In the genomic region with DNA sequence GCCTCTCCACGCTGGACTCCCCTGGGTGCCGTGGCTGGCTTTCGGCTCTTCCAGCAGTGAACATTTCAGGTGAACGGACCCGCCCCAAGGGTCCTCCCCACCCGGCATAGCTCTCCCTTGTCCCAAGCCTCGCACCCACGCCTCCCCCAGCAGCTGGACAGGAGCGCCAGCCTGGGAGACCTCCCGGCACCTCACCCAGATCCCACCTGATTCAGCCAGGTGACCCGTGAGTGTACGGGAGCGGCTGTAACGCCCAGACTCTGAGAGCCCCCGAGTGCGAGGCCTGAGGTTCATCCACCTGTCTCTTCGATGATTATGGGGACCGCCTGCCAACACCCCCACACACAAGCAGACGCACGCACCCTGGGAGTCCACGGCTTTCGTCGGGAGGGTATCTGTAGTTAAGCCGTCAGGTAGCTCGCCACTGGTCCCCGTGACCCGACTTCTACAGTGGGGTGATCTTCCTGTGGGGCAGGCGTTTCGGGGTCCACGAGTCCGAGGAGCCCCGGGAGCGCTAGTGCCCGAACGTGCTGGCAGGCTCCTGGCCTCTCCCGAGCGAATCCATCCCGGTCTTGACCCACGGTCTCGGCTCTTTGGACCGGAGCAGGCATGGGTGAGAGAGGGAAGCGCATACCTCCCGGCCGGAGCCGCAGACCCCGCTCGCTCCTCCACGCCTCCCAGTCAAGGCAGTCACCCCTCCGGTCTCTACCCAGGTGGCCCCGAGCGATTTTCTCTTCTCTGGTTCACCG, we compare ENCODE assay signal across 8 cellular contexts. TPM values are rescaled to one million over a fixed set of nuclear protein-coding genes. Genes with fewer than 3 reads are reported as not detected.
DNase-seq lines count a peak whose midpoint lies in the region; ATAC-seq, FAIRE-seq and TF ChIP-seq lines count a peak whose summit lies in the region.

No MANE protein-coding gene starts in this region.

- no peak for FAIRE-seq in GM12878 (lab: Jason Lieb, UNC)

- RAD21 ChIA-PET in GM12878 (lab: Charles Lee; ENCODE audit: unreplicated experiment): interaction anchor here (0.7 to 6.9 kb wide), 7 partner anchors 9 to 71 kb away, joined by 3 to 72 read pairs (median 6); partner anchors contain the start of genes TRIM41, TRIM52 and TRIM7

- in situ Hi-C loops in GM12878 (cut with MboI): loop anchor here (10.0 kb wide), 1 partner anchor 65 kb away; no protein-coding TSS in a partner anchor

- WGBS in GM12878 (ENCODE audit: insufficient coverage, insufficient replicate concordance, low lambda C conversion rate, missing lambda C conversion rate): 2% methylated on average over 43 of the region's 52 CpGs
- WGBS in mesenchymal stem cell: 3% methylated on average over 52 of the region's 52 CpGs
- WGBS in tibial nerve, 2 donors: 0 to 1% methylated on average over 34 to 48 of the region's 52 CpGs

- H3K4me3 ChIP-seq in AG10803 (ENCODE audit: low read length) (peak overlapping the region; percentile 87), MG63 (peak overlapping the region; percentile 87), GM12878 (peak overlapping the region; percentile 95), mesenchymal stem cell (ENCODE audit: insufficient read depth in 1 of 2, low read depth in 1 of 2, low read length in 2 of 2) (peak overlapping the region; percentile 63 to 94), tibial nerve (peak overlapping the region; percentile 66 to 78 (median 72))

- H2AFZ ChIP-seq in GM12878 (ENCODE audit: control insufficient read depth, low read depth, low read length): peak overlapping the region; percentile 94
- H2AFZ ChIP-seq in mesenchymal stem cell (ENCODE audit: low read depth, low read length): no peak overlapping the region

- peaks cover 5% of the 10 kb centered on the region for H3K79me1 ChIP-seq in mesenchymal stem cell (replicated peaks; ENCODE audit: low read length, poor library complexity, severe bottlenecking)

- no peak overlapping the region for H2BK12ac ChIP-seq in mesenchymal stem cell (ENCODE audit: low read length in 2 of 2)

- no peak overlapping the region for H2BK120ac ChIP-seq in mesenchymal stem cell (ENCODE audit: low read depth, low read length)

- BruUV-seq in GM12878 (replicated peaks; lab: Mats Ljungman, UMichigan): no TSS peak

- H3K27me3 ChIP-seq in MG63 (no peaks in the 10 kb centered on the region), GM12878 (replicated peaks in 1 of 2; ENCODE audit: control insufficient read depth in 2 of 2, insufficient read depth in 2 of 2, low read length in 1 of 2) (no peaks in the 10 kb centered on the region), mesenchymal stem cell (ENCODE audit: control insufficient read depth in 1 of 2, insufficient read depth in 1 of 2, low read length in 2 of 2) (no peaks in the 10 kb centered on the region), tibial nerve (no peaks in the 10 kb centered on the region)

- no peak overlapping the region for H3K18ac ChIP-seq in mesenchymal stem cell (ENCODE audit: low read depth in 1 of 2, low read length in 2 of 2)

- H2BK15ac ChIP-seq in mesenchymal stem cell (ENCODE audit: low read depth, poor library complexity, severe bottlenecking): no peak overlapping the region

- TF ChIP-seq RAD21 in GM12878 (IDR thresholded peaks at IDR 0.05; ENCODE audit: insufficient read depth, low read depth, low read length): no peak

- H2BK5ac ChIP-seq in mesenchymal stem cell (ENCODE audit: low read depth, low read length, poor library complexity, severe bottlenecking): no peak overlapping the region

- DNase-seq in AG10803 (ENCODE audit: low read depth): no peak
- peak; percentile 28 for DNase-seq in MG63
- DNase-seq in GM12878 (ENCODE audit: low read depth, low spot score): no peak
- DNase-seq in mesenchymal stem cell: peak; percentile 31
- DNase-seq in tibial nerve (ENCODE audit: low spot score in 2 of 2): no peak
- DNase-seq in GM10248 (ENCODE audit: extremely low spot score): no peak
- no peak for DNase-seq in NCI-H748 (lab: John Stamatoyannopoulos, UW; ENCODE audit: unreplicated experiment)

- H3K4me1 ChIP-seq in GM12878 (ENCODE audit: control insufficient read depth, insufficient read depth, low read length) (peaks cover 6% of the 10 kb centered on the region), mesenchymal stem cell (ENCODE audit: control insufficient read depth, insufficient read depth, low read depth, low read length) (peaks cover 21% of the 10 kb centered on the region), tibial nerve (peaks cover 0 to 36% (median 4%) of the 10 kb centered on the region in 4 donors)

- H3K14ac ChIP-seq in mesenchymal stem cell (ENCODE audit: low read length in 2 of 2): peak overlapping the region in 1 of 2 experiments; percentile 14

- H4K91ac ChIP-seq in mesenchymal stem cell (ENCODE audit: low read length): no peak overlapping the region

- H3K79me2 ChIP-seq in GM12878 (ENCODE audit: control insufficient read depth, insufficient read depth, low read length): no peaks in the 10 kb centered on the region; the same call in 1 of the 2 replicates

- CTCF ChIA-PET in GM12878 (lab: Yijun Ruan, JAX) (interaction anchor here (0.7 to 7.6 kb wide), 13 partner anchors 9 to 387 kb away, joined by 3 to 96 read pairs (median 6); partner anchors contain the start of genes TRIM52 and TRIM7), GM10248 (lab: Yijun Ruan, JAX) (interaction anchor here (0.8 to 9.1 kb wide), 7 partner anchors 9 to 35 kb away, joined by 3 to 109 read pairs (median 3); partner anchors contain the start of gene TRIM7)

- H3K23ac ChIP-seq in mesenchymal stem cell (ENCODE audit: low read length in 2 of 2): no peak overlapping the region

- TF ChIP-seq CTCF in AG10803 (conservative IDR thresholded peaks at IDR 0.05; ENCODE audit: low read length): no peak
- peak in 1 of 3 experiments; percentile 0; a peak in 1 of 6 replicates for TF ChIP-seq CTCF in GM12878 (IDR thresholded peaks at IDR 0.05 in 2 of 3, conservative IDR thresholded peaks at IDR 0.05 in 1 of 3; ENCODE audit: control insufficient read depth in 2 of 3, extremely low read depth in 1 of 3, insufficient read depth in 1 of 3, low read depth in 3 of 3, low read length in 3 of 3)
- no peak for TF ChIP-seq CTCF in tibial nerve (IDR thresholded peaks at IDR 0.05)
- no peak for TF ChIP-seq CTCF in GM10248 (IDR thresholded peaks at IDR 0.05; ENCODE audit: control extremely low read depth, extremely low read depth, low read depth, missing control alignments)

- no peak overlapping the region for H2AK5ac ChIP-seq in mesenchymal stem cell (ENCODE audit: low read length, severe bottlenecking)

- no peaks in the 10 kb centered on the region for H4K20me1 ChIP-seq in GM12878 (ENCODE audit: control insufficient read depth, insufficient read depth)

- H3K9me3 ChIP-seq in MG63: no peaks in the 10 kb centered on the region
- no peaks in the 10 kb centered on the region for H3K9me3 ChIP-seq in GM12878 (replicated peaks; ENCODE audit: control insufficient read depth, insufficient read depth, low read length)
- no peaks in the 10 kb centered on the region for H3K9me3 ChIP-seq in mesenchymal stem cell (ENCODE audit: control insufficient read depth, low read length)
- H3K9me3 ChIP-seq in tibial nerve: no peaks in the 10 kb centered on the region

- 0 out of 2 replicates have a peak, but pooled peaks have one; percentile 7 for TF ChIP-seq POLR2A in GM12878 (IDR thresholded peaks at IDR 0.05; ENCODE audit: low read depth, low read length)
- no peak for TF ChIP-seq POLR2A in tibial nerve (IDR thresholded peaks at IDR 0.05)

- H3K4me2 ChIP-seq in GM12878 (ENCODE audit: control insufficient read depth, insufficient read depth) (peak overlapping the region; percentile 86), mesenchymal stem cell (ENCODE audit: low read length, poor library complexity, severe bottlenecking) (peak overlapping the region; percentile 99)

- intact Hi-C loops in GM12878 (cut with micrococcal nuclease; ENCODE audit: unreplicated experiment): loop anchor here (2.0 kb wide), 1 partner anchor 71 kb away; the partner anchor contains the start of gene TRIM52

- H3K9ac ChIP-seq in GM12878 (ENCODE audit: control insufficient read depth, insufficient read depth, low read length) (peak overlapping the region; percentile 77), mesenchymal stem cell (ENCODE audit: low read length) (peak overlapping the region; percentile 92)

- TF ChIP-seq EP300 in GM12878 (IDR thresholded peaks at IDR 0.05; ENCODE audit: borderline replicate concordance in 1 of 2, control insufficient read depth in 1 of 2, low read depth in 2 of 2, low read length in 2 of 2): no peak
- no peak for TF ChIP-seq EP300 in tibial nerve (IDR thresholded peaks at IDR 0.05)

- H3K36me3 ChIP-seq in MG63 (peaks cover 6% of the 10 kb centered on the region), GM12878 (ENCODE audit: control insufficient read depth in 2 of 2, insufficient read depth in 2 of 2, low read length in 1 of 2) (no peaks in the 10 kb centered on the region), mesenchymal stem cell (ENCODE audit: control insufficient read depth in 1 of 2, insufficient read depth in 2 of 2, low read depth in 1 of 2, low read length in 2 of 2) (peaks cover 0 to 9% of the 10 kb centered on the region in 2 experiments), tibial nerve (peaks cover 0 to 1% (median 0%) of the 10 kb centered on the region in 3 donors)

- ATAC-seq in GM12878: peak; percentile 2
- ATAC-seq in GM21447 (IDR thresholded peaks at IDR 0.05; ENCODE audit: unreplicated experiment): no peak

- no peak overlapping the region for H3K4ac ChIP-seq in mesenchymal stem cell (ENCODE audit: low read depth in 1 of 2, low read length in 2 of 2)

- H3K27ac ChIP-seq in GM12878 (ENCODE audit: control insufficient read depth, insufficient read depth) (peak overlapping the region; percentile 67), mesenchymal stem cell (ENCODE audit: low read length, poor library complexity, severe bottlenecking) (no peak overlapping the region), tibial nerve (peak overlapping the region; percentile 82 to 92 (median 90))

- H4K8ac ChIP-seq in mesenchymal stem cell (ENCODE audit: low read length): peak overlapping the region; percentile 5

- SMC1A ChIA-PET in GM12878 (lab: Charles Lee; ENCODE audit: uncharacterized antibody, unreplicated experiment): interaction anchor here (0.7 to 4.5 kb wide), 8 partner anchors 9 to 33 kb away, joined by 3 to 40 read pairs (median 6); partner anchors contain the start of genes TRIM41 and TRIM7

- POLR2A ChIA-PET in GM12878 (lab: Charles Lee): interaction anchor here (0.9 to 4.5 kb wide), 12 partner anchors 9 to 381 kb away, joined by 3 to 41 read pairs (median 9); partner anchors contain the start of genes RACK1, TRIM41 and TRIM7
- POLR2A ChIA-PET in GM10248 (lab: Yijun Ruan, JAX): interaction anchor here (0.7 to 2.2 kb wide), 3 partner anchors 17 to 65 kb away, joined by 3 to 8 read pairs (median 4); no protein-coding TSS in a partner anchor

RNA-seq across cellular contexts. Expression of gene TRIM7, which starts 14.9 kb away (rescaled TPM):
- 15.6 and 22.6 TPM in 2 replicates for total RNA-seq in MG63 (2014; rRNA removed; shearing (Covaris generic); ENCODE audit: low replicate concordance)
- total RNA-seq in GM12878 (2013; cell fraction: nucleolus; rRNA removed): 0.59 and 0.84 TPM in 2 replicates
- total RNA-seq in GM12878 (2014; rRNA removed) (0.54 and 1.1 TPM in 2 replicates), GM12878 (2014; rRNA removed; fragmentation: Illumina TruSeq; extraction: Trizol) (0.22 and 0.46 TPM in 2 replicates), GM12878 (2021) (0.38 and 0.96 TPM in 2 replicates), tibial nerve (10 to 100 TPM in 3 of 4 donors, 1 to 10 TPM in 1; 3.7 to 12.1 (median 10.6) TPM)
- polyA plus RNA-seq in GM12878 (2011; ENCODE audit: low read depth): 1.1 TPM
- polyA plus RNA-seq in GM12878 (2011; rRNA removed) (1.6 TPM in 2 replicates), GM12878 (2014; fragmentation: Illumina TruSeq; extraction: Trizol) (0.32 and 0.33 TPM in 2 replicates), GM12878 (2014; fragmentation: Nextera tagmentation; extraction: Ambion mirVana) (under 1 TPM; 0.02 to 0.20 TPM), GM12878 (2014; rRNA removed) (0.84 and 1.1 TPM in 2 replicates), GM12878 (2016; fragmentation: Nextera tagmentation; extraction: Ambion mirVana) (1 to 10 TPM in 1 of 2 experiments, under 1 TPM in 1; 0.44 to 1.3 TPM)
- polyA plus RNA-seq in GM12878 (2011; cell fraction: cytosol; rRNA removed): 0.97 and 1.0 TPM in 2 replicates
- polyA plus RNA-seq in GM12878 (2011; cell fraction: nucleus; rRNA removed): 2.2 and 2.4 TPM in 2 replicates
- polyA plus RNA-seq in GM12878 (2012): 0.87 and 1.7 TPM in 2 replicates
- 0.80 and 0.88 TPM in 2 replicates for polyA minus RNA-seq in GM12878 (2011; rRNA and poly(A)+ RNA removed)
- polyA minus RNA-seq in GM12878 (2011; cell fraction: cytosol; rRNA and poly(A)+ RNA removed): 0.83 and 1.1 TPM in 2 replicates
- polyA minus RNA-seq in GM12878 (2011; cell fraction: nucleus; rRNA and poly(A)+ RNA removed): 0.73 and 1.5 TPM in 2 replicates
- 1.8 TPM for polyA plus RNA-seq in mesenchymal stem cell (2013, experiment 1 of 2)
- polyA plus RNA-seq in mesenchymal stem cell (2013, experiment 2 of 2): 1.4 TPM

RNA-seq across cellular contexts. Expression of gene TRIM41, which starts 32.9 kb away (rescaled TPM):
- 31.9 and 43.0 TPM in 2 replicates for total RNA-seq in MG63 (2014; rRNA removed; shearing (Covaris generic); ENCODE audit: low replicate concordance)
- total RNA-seq in GM12878 (2013; cell fraction: nucleolus; rRNA removed): 30.1 and 34.3 TPM in 2 replicates
- total RNA-seq in GM12878 (2014; rRNA removed): 16.0 and 17.2 TPM in 2 replicates
- total RNA-seq in GM12878 (2014; rRNA removed; fragmentation: Illumina TruSeq; extraction: Trizol): 10.5 and 10.6 TPM in 2 replicates
- total RNA-seq in GM12878 (2021): 24.6 and 28.9 TPM in 2 replicates
- polyA plus RNA-seq in GM12878 (2011; ENCODE audit: low read depth): 11.5 TPM
- polyA plus RNA-seq in GM12878 (2011; rRNA removed): 14.8 and 17.7 TPM in 2 replicates
- polyA plus RNA-seq in GM12878 (2011; cell fraction: cytosol; rRNA removed): 16.4 and 21.9 TPM in 2 replicates
- polyA plus RNA-seq in GM12878 (2011; cell fraction: nucleus; rRNA removed): 173 and 195 TPM in 2 replicates
- polyA plus RNA-seq in GM12878 (2012): 21.7 and 28.2 TPM in 2 replicates
- 9.4 and 10.6 TPM in 2 replicates for polyA plus RNA-seq in GM12878 (2014; fragmentation: Illumina TruSeq; extraction: Trizol)
- polyA plus RNA-seq in GM12878 (2014; fragmentation: Nextera tagmentation; extraction: Ambion mirVana): 1 to 10 TPM; 1.0 to 3.2 TPM
- 21.5 and 24.4 TPM in 2 replicates for polyA plus RNA-seq in GM12878 (2014; rRNA removed)
- polyA plus RNA-seq in GM12878 (2016; fragmentation: Nextera tagmentation; extraction: Ambion mirVana): 1 to 10 TPM; 5.2 to 5.5 TPM
- polyA minus RNA-seq in GM12878 (2011; rRNA and poly(A)+ RNA removed): 8.6 and 10.9 TPM in 2 replicates
- polyA minus RNA-seq in GM12878 (2011; cell fraction: cytosol; rRNA and poly(A)+ RNA removed): 6.8 and 7.5 TPM in 2 replicates
- 16.0 and 24.7 TPM in 2 replicates for polyA minus RNA-seq in GM12878 (2011; cell fraction: nucleus; rRNA and poly(A)+ RNA removed)
- 19.1 TPM for polyA plus RNA-seq in mesenchymal stem cell (2013, experiment 1 of 2)
- polyA plus RNA-seq in mesenchymal stem cell (2013, experiment 2 of 2): 19.0 TPM
- 10 to 100 TPM; 17.9 to 25.7 (median 22.7) TPM for total RNA-seq in tibial nerve

RNA-seq across cellular contexts. Expression of gene OR2V2, which starts 42.8 kb away (rescaled TPM):
- total RNA-seq in MG63 (2014; rRNA removed; shearing (Covaris generic); ENCODE audit: low replicate concordance): not detected in 2 replicates
- total RNA-seq in GM12878 (2013; cell fraction: nucleolus; rRNA removed): 0.20 and 0.56 TPM in 2 replicates
- not detected in 2 replicates for total RNA-seq in GM12878 (2014; rRNA removed)
- not detected in 2 replicates for total RNA-seq in GM12878 (2014; rRNA removed; fragmentation: Illumina TruSeq; extraction: Trizol)
- total RNA-seq in GM12878 (2021): not detected in 2 replicates
- polyA plus RNA-seq in GM12878 (2011; ENCODE audit: low read depth): not detected
- 0.14 and 0.26 TPM in 2 replicates for polyA plus RNA-seq in GM12878 (2011; rRNA removed)
- polyA plus RNA-seq in GM12878 (2011; cell fraction: cytosol; rRNA removed): 0.09 and 0.13 TPM in 2 replicates
- polyA plus RNA-seq in GM12878 (2011; cell fraction: nucleus; rRNA removed): 0.22 and 0.25 TPM in 2 replicates
- polyA plus RNA-seq in GM12878 (2012): not detected in 2 replicates
- 0.11 TPM in 1 of 2 replicates, not detected in the other for polyA plus RNA-seq in GM12878 (2014; fragmentation: Illumina TruSeq; extraction: Trizol)
- not detected for polyA plus RNA-seq in GM12878 (2014; fragmentation: Nextera tagmentation; extraction: Ambion mirVana)
- not detected in 2 replicates for polyA plus RNA-seq in GM12878 (2014; rRNA removed)
- not detected for polyA plus RNA-seq in GM12878 (2016; fragmentation: Nextera tagmentation; extraction: Ambion mirVana)
- 0.05 and 0.88 TPM in 2 replicates for polyA minus RNA-seq in GM12878 (2011; rRNA and poly(A)+ RNA removed)
- polyA minus RNA-seq in GM12878 (2011; cell fraction: cytosol; rRNA and poly(A)+ RNA removed): not detected in 2 replicates
- 0.24 and 0.29 TPM in 2 replicates for polyA minus RNA-seq in GM12878 (2011; cell fraction: nucleus; rRNA and poly(A)+ RNA removed)
- polyA plus RNA-seq in mesenchymal stem cell (2013, experiment 1 of 2): not detected
- polyA plus RNA-seq in mesenchymal stem cell (2013, experiment 2 of 2): not detected
- total RNA-seq in tibial nerve: not detected

RNA-seq across cellular contexts. Expression of gene RACK1, which starts 53.6 kb away (rescaled TPM):
- total RNA-seq in MG63 (2014; rRNA removed; shearing (Covaris generic); ENCODE audit: low replicate concordance): 8,781 and 10,327 TPM in 2 replicates
- 1,060 and 1,082 TPM in 2 replicates for total RNA-seq in GM12878 (2013; cell fraction: nucleolus; rRNA removed)
- total RNA-seq in GM12878 (2014; rRNA removed) (6,385 and 6,584 TPM in 2 replicates), GM12878 (2014; rRNA removed; fragmentation: Illumina TruSeq; extraction: Trizol) (4,111 and 4,251 TPM in 2 replicates), GM12878 (2021) (2,742 and 2,873 TPM in 2 replicates), tibial nerve (1,000 to 10,000 TPM; 1,722 to 2,174 (median 1,870) TPM)
- 2,498 TPM for polyA plus RNA-seq in GM12878 (2011; ENCODE audit: low read depth)
- polyA plus RNA-seq in GM12878 (2011; rRNA removed) (2,058 and 4,963 TPM in 2 replicates), GM12878 (2014; fragmentation: Illumina TruSeq; extraction: Trizol) (2,869 and 4,083 TPM in 2 replicates), GM12878 (2014; fragmentation: Nextera tagmentation; extraction: Ambion mirVana) (1,000 to 10,000 TPM; 3,729 to 5,412 TPM), GM12878 (2014; rRNA removed) (5,813 and 5,897 TPM in 2 replicates), GM12878 (2016; fragmentation: Nextera tagmentation; extraction: Ambion mirVana) (1,000 to 10,000 TPM; 1,365 to 1,424 TPM)
- polyA plus RNA-seq in GM12878 (2011; cell fraction: cytosol; rRNA removed): 6,471 and 7,747 TPM in 2 replicates
- 2,792 and 3,345 TPM in 2 replicates for polyA plus RNA-seq in GM12878 (2011; cell fraction: nucleus; rRNA removed)
- 4,319 and 4,635 TPM in 2 replicates for polyA plus RNA-seq in GM12878 (2012)
- polyA minus RNA-seq in GM12878 (2011; rRNA and poly(A)+ RNA removed): 6,568 and 9,193 TPM in 2 replicates
- polyA minus RNA-seq in GM12878 (2011; cell fraction: cytosol; rRNA and poly(A)+ RNA removed): 1,862 and 1,930 TPM in 2 replicates
- 910 and 1,213 TPM in 2 replicates for polyA minus RNA-seq in GM12878 (2011; cell fraction: nucleus; rRNA and poly(A)+ RNA removed)
- polyA plus RNA-seq in mesenchymal stem cell (2013, experiment 1 of 2): 2,784 TPM
- polyA plus RNA-seq in mesenchymal stem cell (2013, experiment 2 of 2): 2,751 TPM

RNA-seq across cellular contexts. Expression of gene OR2V1, which starts 59.2 kb away (rescaled TPM):
- total RNA-seq in MG63 (2014; rRNA removed; shearing (Covaris generic); ENCODE audit: low replicate concordance): not detected in 2 replicates
- total RNA-seq in GM12878 (2013; cell fraction: nucleolus; rRNA removed): 1.1 and 2.0 TPM in 2 replicates
- total RNA-seq in GM12878 (2014; rRNA removed) (0.05 TPM in 1 of 2 replicates, not detected in the other), GM12878 (2014; rRNA removed; fragmentation: Illumina TruSeq; extraction: Trizol) (not detected in 2 replicates), GM12878 (2021) (not detected in 2 replicates), tibial nerve (not detected)
- 0.18 TPM for polyA plus RNA-seq in GM12878 (2011; ENCODE audit: low read depth)
- polyA plus RNA-seq in GM12878 (2011; rRNA removed) (3.2 and 4.4 TPM in 2 replicates), GM12878 (2014; fragmentation: Illumina TruSeq; extraction: Trizol) (not detected in 2 replicates), GM12878 (2014; fragmentation: Nextera tagmentation; extraction: Ambion mirVana) (not detected), GM12878 (2014; rRNA removed) (not detected in 2 replicates), GM12878 (2016; fragmentation: Nextera tagmentation; extraction: Ambion mirVana) (under 1 TPM in 1 of 2 experiments, not detected in 1; 0.20 TPM)
- 3.7 and 4.0 TPM in 2 replicates for polyA plus RNA-seq in GM12878 (2011; cell fraction: cytosol; rRNA removed)
- polyA plus RNA-seq in GM12878 (2011; cell fraction: nucleus; rRNA removed): 1.9 and 4.3 TPM in 2 replicates
- polyA plus RNA-seq in GM12878 (2012): 0.18 and 0.20 TPM in 2 replicates
- polyA minus RNA-seq in GM12878 (2011; rRNA and poly(A)+ RNA removed): 3.6 and 4.9 TPM in 2 replicates
- polyA minus RNA-seq in GM12878 (2011; cell fraction: cytosol; rRNA and poly(A)+ RNA removed): 0.53 and 1.8 TPM in 2 replicates
- polyA minus RNA-seq in GM12878 (2011; cell fraction: nucleus; rRNA and poly(A)+ RNA removed): 0.85 and 0.86 TPM in 2 replicates
- polyA plus RNA-seq in mesenchymal stem cell (2013, experiment 1 of 2): not detected
- polyA plus RNA-seq in mesenchymal stem cell (2013, experiment 2 of 2): not detected

Comparison
In these comparisons a context has a peak if more than half of its experiments do, and no peak if none do; other contexts are left out.
1. DNase-seq: peak in MG63 (single experiment) and mesenchymal stem cell (single experiment); none in AG10803 (single experiment), GM12878 (single experiment), tibial nerve (0 of 2), GM10248 (single experiment) and NCI-H748 (single experiment).
2. Peak in every context shown above with its lines, with median percentiles within 50 percentile points of each other: H3K4me3 ChIP-seq.